Comparison of ENCODE assay signal across 8 cellular contexts in genomic region chr11:3841426-3842304, GRCh38. TPM values are rescaled to one million over a fixed set of nuclear protein-coding genes. Genes with fewer than 3 reads are reported as not detected.
DNase-seq lines count a peak whose midpoint lies in the region; ATAC-seq and TF ChIP-seq lines count a peak whose summit lies in the region.

No MANE protein-coding gene starts in this region.

- peaks cover 25% of the 10 kb centered on the region for H3K36me3 Mint-ChIP-seq in central memory CD8-positive, alpha-beta T cell (ENCODE audit: insufficient read depth)

- no peaks in the 10 kb centered on the region for H3K27me3 ChIP-seq in kidney epithelial cell (ENCODE audit: control insufficient read depth, insufficient read depth, low read length)

- no peaks in the 10 kb centered on the region for H3K27me3 Mint-ChIP-seq in central memory CD8-positive, alpha-beta T cell

- H3K9me3 Mint-ChIP-seq in central memory CD8-positive, alpha-beta T cell: no peaks in the 10 kb centered on the region

- peak; percentile 89 for TF ChIP-seq CTCF in kidney epithelial cell (IDR thresholded peaks at IDR 0.05; ENCODE audit: insufficient read depth, low read length, poor library complexity, severe bottlenecking)

- H3K4me1 Mint-ChIP-seq in central memory CD8-positive, alpha-beta T cell: peaks cover 30% of the 10 kb centered on the region

- H3K4me3 ChIP-seq in kidney epithelial cell (ENCODE audit: low read depth, low read length): peak overlapping the region; percentile 49

- no peaks in the 10 kb centered on the region for H3K36me3 ChIP-seq in kidney epithelial cell (ENCODE audit: control insufficient read depth, insufficient read depth, low read length)

- H3K4me3 Mint-ChIP-seq in central memory CD8-positive, alpha-beta T cell: peak overlapping the region; percentile 88

- DNase-seq in Ammon's horn (ENCODE audit: low spot score) (peak; percentile 88), NCI-H2107 treated with DMSO at 0.1 percent for 48 hours (lab: John Stamatoyannopoulos, UW; ENCODE audit: unreplicated experiment) (peak; percentile 21), UCSD-AML1 (lab: John Stamatoyannopoulos, UW; ENCODE audit: unreplicated experiment) (peak; percentile 90), kidney epithelial cell (ENCODE audit: low read depth) (peak; percentile 41)
- peak; percentile 82 to 92 for DNase-seq in central memory CD8-positive, alpha-beta T cell (ENCODE audit: low spot score in 2 of 2)
- DNase-seq in stimulated activated CD4-positive, alpha-beta T cell treated with anti-CD3 and anti-CD28 coated beads, Interleukin-2, amount 100 ng/mL, for 4 hours (ENCODE audit: low read depth): peak; percentile 97

- H3K27ac Mint-ChIP-seq in central memory CD8-positive, alpha-beta T cell (ENCODE audit: low read depth): peak overlapping the region; percentile 89

- ATAC-seq in GM18867 (IDR thresholded peaks at IDR 0.05; ENCODE audit: unreplicated experiment): peak; percentile 55
- ATAC-seq in HG03066 (IDR thresholded peaks at IDR 0.05; ENCODE audit: low read depth, unreplicated experiment): peak; percentile 40
- ATAC-seq in central memory CD8-positive, alpha-beta T cell (replicated peaks; ENCODE audit: extremely low read depth, poor library complexity, severe bottlenecking): peak; percentile 80

RNA-seq across cellular contexts. Expression of gene RHOG, which starts 0.9 kb away (rescaled TPM):
- total RNA-seq in kidney epithelial cell: 30.3 and 46.8 TPM in 2 replicates

RNA-seq across cellular contexts. Expression of gene STIM1, which starts 13.8 kb away (rescaled TPM):
- 25.4 and 35.3 TPM in 2 replicates for total RNA-seq in kidney epithelial cell

RNA-seq across cellular contexts. Expression of gene PGAP2, which starts 33.3 kb away (rescaled TPM):
- 20.3 and 20.6 TPM in 2 replicates for total RNA-seq in kidney epithelial cell

RNA-seq across cellular contexts. Expression of gene NUP98, which starts 44.3 kb away (rescaled TPM):
- 73.4 and 94.0 TPM in 2 replicates for total RNA-seq in kidney epithelial cell

Comparison
In these comparisons a context has a peak if more than half of its experiments do, and no peak if none do; other contexts are left out.
1. Peak in every context shown above with its lines: DNase-seq, ATAC-seq and H3K4me3 ChIP-seq.
2. DNase-seq: peak in every context shown above with its lines; median percentile 97 in stimulated activated CD4-positive, alpha-beta T cell treated with anti-CD3 and anti-CD28 coated beads, Interleukin-2, amount 100 ng/mL, for 4 hours; 90 in UCSD-AML1; 88 in Ammon's horn; 87 in central memory CD8-positive, alpha-beta T cell; 41 in kidney epithelial cell; 21 in NCI-H2107 treated with DMSO at 0.1 percent for 48 hours.